In the genomic region with DNA sequence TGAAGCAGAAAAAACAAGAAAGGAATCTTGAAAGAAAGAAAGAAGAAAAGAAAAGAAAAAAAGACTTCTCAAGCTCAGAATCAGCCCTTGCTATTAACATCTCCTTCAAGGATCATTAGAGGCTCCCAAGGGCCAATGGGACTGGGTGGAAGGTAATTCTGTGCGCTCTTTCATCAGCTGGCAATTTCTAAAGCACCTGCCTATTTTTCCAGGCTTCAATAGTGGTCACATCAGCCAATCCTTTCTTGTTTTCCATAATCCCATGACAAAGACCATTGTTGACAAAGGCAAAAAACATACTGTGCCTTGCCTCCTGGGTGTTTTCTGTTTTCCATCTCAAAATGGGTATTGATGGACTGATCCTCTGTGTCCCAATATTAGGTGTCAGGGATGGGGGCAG, we compare ENCODE assay signal across 1 cellular context.
TF ChIP-seq lines count a peak whose summit lies in the region.

No MANE protein-coding gene starts in this region.

TF ChIP-seq in GM23338, 12 proteins besides CTCF, POLR2A, EP300 and RAD21 (continued from another document):
- TF ChIP-seq, protein P1, sequence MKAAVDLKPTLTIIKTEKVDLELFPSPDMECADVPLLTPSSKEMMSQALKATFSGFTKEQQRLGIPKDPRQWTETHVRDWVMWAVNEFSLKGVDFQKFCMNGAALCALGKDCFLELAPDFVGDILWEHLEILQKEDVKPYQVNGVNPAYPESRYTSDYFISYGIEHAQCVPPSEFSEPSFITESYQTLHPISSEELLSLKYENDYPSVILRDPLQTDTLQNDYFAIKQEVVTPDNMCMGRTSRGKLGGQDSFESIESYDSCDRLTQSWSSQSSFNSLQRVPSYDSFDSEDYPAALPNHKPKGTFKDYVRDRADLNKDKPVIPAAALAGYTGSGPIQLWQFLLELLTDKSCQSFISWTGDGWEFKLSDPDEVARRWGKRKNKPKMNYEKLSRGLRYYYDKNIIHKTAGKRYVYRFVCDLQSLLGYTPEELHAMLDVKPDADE (IDR thresholded peaks at IDR 0.05) = no peak
- TF ChIP-seq EZH2 (IDR thresholded peaks at IDR 0.05; ENCODE audit: low read depth, unreplicated experiment) (no peak), NANOG (IDR thresholded peaks at IDR 0.05; ENCODE audit: borderline replicate concordance) (no peak)
- TF ChIP-seq, protein P2, sequence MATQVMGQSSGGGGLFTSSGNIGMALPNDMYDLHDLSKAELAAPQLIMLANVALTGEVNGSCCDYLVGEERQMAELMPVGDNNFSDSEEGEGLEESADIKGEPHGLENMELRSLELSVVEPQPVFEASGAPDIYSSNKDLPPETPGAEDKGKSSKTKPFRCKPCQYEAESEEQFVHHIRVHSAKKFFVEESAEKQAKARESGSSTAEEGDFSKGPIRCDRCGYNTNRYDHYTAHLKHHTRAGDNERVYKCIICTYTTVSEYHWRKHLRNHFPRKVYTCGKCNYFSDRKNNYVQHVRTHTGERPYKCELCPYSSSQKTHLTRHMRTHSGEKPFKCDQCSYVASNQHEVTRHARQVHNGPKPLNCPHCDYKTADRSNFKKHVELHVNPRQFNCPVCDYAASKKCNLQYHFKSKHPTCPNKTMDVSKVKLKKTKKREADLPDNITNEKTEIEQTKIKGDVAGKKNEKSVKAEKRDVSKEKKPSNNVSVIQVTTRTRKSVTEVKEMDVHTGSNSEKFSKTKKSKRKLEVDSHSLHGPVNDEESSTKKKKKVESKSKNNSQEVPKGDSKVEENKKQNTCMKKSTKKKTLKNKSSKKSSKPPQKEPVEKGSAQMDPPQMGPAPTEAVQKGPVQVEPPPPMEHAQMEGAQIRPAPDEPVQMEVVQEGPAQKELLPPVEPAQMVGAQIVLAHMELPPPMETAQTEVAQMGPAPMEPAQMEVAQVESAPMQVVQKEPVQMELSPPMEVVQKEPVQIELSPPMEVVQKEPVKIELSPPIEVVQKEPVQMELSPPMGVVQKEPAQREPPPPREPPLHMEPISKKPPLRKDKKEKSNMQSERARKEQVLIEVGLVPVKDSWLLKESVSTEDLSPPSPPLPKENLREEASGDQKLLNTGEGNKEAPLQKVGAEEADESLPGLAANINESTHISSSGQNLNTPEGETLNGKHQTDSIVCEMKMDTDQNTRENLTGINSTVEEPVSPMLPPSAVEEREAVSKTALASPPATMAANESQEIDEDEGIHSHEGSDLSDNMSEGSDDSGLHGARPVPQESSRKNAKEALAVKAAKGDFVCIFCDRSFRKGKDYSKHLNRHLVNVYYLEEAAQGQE (IDR thresholded peaks at IDR 0.05; ENCODE audit: unreplicated experiment) = no peak
